ENCODE assay signal across 8 cellular contexts in genomic region chr16:4415538-4416199, GRCh38. TPM values are rescaled to one million over a fixed set of nuclear protein-coding genes. Genes with fewer than 3 reads are reported as not detected.
A peak's percentile ranks its signal among the peaks of the same experiment; 100 is the strongest.
DNase-seq lines count a peak whose midpoint lies in the region; ATAC-seq and TF ChIP-seq lines count a peak whose summit lies in the region.

No MANE protein-coding gene starts in this region.

- DNase-seq in CD1c-positive myeloid dendritic cell (ENCODE audit: extremely low spot score) (peak; percentile 88), OCI-M1 (lab: John Stamatoyannopoulos, UW) (peak; percentile 90), foreskin fibroblast (peak in 1 of 2 donors; percentile 59), neural crest cell (ENCODE audit: low read depth, low spot score) (no peak), type B pancreatic cell (ENCODE audit: extremely low spot score, unreplicated experiment) (no peak), HPDE6-E6E7 (ENCODE audit: extremely low spot score) (no peak)
- peak; percentile 65 for DNase-seq in activated effector memory CD4-positive, alpha-beta T cell treated with Interleukin-2 at 50 U/mL for 16 hours

- H3K9me3 Mint-ChIP-seq in neural crest cell: no peaks in the 10 kb centered on the region
- no peaks in the 10 kb centered on the region for H3K9me3 Mint-ChIP-seq in type B pancreatic cell

- peaks cover 30% of the 10 kb centered on the region for H3K4me1 Mint-ChIP-seq in neural crest cell
- H3K4me1 Mint-ChIP-seq in type B pancreatic cell (ENCODE audit: unreplicated experiment): peaks cover 16% of the 10 kb centered on the region

- no peaks in the 10 kb centered on the region for H3K36me3 Mint-ChIP-seq in neural crest cell (ENCODE audit: low read depth)
- H3K36me3 Mint-ChIP-seq in type B pancreatic cell: no peaks in the 10 kb centered on the region

- TF ChIP-seq CTCF in foreskin fibroblast (IDR thresholded peaks at IDR 0.05; ENCODE audit: low read depth, low read length): no peak
- TF ChIP-seq CTCF in neural crest cell (conservative IDR thresholded peaks at IDR 0.05): peak; percentile 20
- TF ChIP-seq CTCF in type B pancreatic cell (conservative IDR thresholded peaks at IDR 0.05): no peak

- H3K27me3 Mint-ChIP-seq in neural crest cell (ENCODE audit: low read depth): peaks cover 8% of the 10 kb centered on the region
- H3K27me3 Mint-ChIP-seq in type B pancreatic cell: peaks cover 3% of the 10 kb centered on the region

- no peak overlapping the region for H3K27ac Mint-ChIP-seq in neural crest cell (ENCODE audit: unreplicated experiment)
- peak overlapping the region; percentile 94 for H3K27ac Mint-ChIP-seq in type B pancreatic cell

- H3K4me3 Mint-ChIP-seq in neural crest cell (peak overlapping the region; percentile 94), type B pancreatic cell (peak overlapping the region; percentile 95)

- peak overlapping the region; percentile 67 to 76 for H3K4me3 ChIP-seq in foreskin fibroblast (ENCODE audit: low read depth in 1 of 2, low read length in 2 of 2)

- peak; percentile 14 for ATAC-seq in GM21723 (IDR thresholded peaks at IDR 0.05; ENCODE audit: unreplicated experiment)

RNA-seq across cellular contexts. Expression of gene CORO7, which starts 0.7 kb away (rescaled TPM):
- total RNA-seq in neural crest cell (43.2 and 45.4 TPM in 2 replicates), type B pancreatic cell (ENCODE audit: low replicate concordance) (32.3 and 41.4 TPM in 2 replicates)

RNA-seq across cellular contexts. Expression of gene DNAJA3, which starts 10.0 kb away (rescaled TPM):
- 45.1 and 55.2 TPM in 2 replicates for total RNA-seq in neural crest cell
- total RNA-seq in type B pancreatic cell (ENCODE audit: low replicate concordance): 43.9 and 46.5 TPM in 2 replicates

RNA-seq across cellular contexts. Expression of gene VASN, which starts 44.0 kb away (rescaled TPM):
- 0.91 and 1.2 TPM in 2 replicates for total RNA-seq in neural crest cell
- 9.7 and 29.0 TPM in 2 replicates for total RNA-seq in type B pancreatic cell (ENCODE audit: low replicate concordance)

RNA-seq across cellular contexts. Expression of gene NMRAL1, which starts 58.8 kb away (rescaled TPM):
- 40.5 and 45.0 TPM in 2 replicates for total RNA-seq in neural crest cell
- total RNA-seq in type B pancreatic cell (ENCODE audit: low replicate concordance): 48.3 and 49.1 TPM in 2 replicates

Comparison
In these comparisons a context has a peak if more than half of its experiments do, and no peak if none do; other contexts are left out.
1. DNase-seq: peak in CD1c-positive myeloid dendritic cell (single experiment), OCI-M1 (single experiment) and activated effector memory CD4-positive, alpha-beta T cell treated with Interleukin-2 at 50 U/mL for 16 hours (single experiment); none in neural crest cell (single experiment), type B pancreatic cell (single experiment) and HPDE6-E6E7 (single experiment).